ENCODE assay signal across 15 cellular contexts in the genomic region with DNA sequence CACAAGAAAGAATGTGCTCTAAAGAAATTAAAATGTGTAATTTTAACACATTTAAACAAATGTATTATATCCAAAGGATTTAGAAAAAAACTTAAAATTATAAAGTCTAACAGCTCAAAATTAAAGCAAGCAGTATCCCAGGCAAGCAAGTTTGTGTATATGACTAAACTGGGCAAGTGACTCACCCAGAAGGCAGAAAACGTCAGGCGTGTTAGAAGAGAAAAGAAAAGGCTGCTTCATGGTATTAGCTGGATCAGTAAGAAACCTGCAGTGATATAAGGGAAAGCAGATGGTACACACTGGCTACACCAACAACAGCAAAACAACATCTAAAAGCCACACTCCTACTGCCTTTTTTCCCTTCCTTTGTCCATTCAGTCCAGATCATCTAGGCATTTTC.
A peak's percentile ranks its signal among the peaks of the same experiment; 100 is the strongest.
DNase-seq lines count a peak whose midpoint lies in the region; ATAC-seq and TF ChIP-seq lines count a peak whose summit lies in the region.
"Had no signal": no experiment of that assay in that cellular context is flagged by ENCODE, and none has a peak within 500 bp of the region (broad histone marks: within the 10 kb centered on the region; RNA-seq: fewer than 3 reads in every experiment).

No MANE protein-coding gene starts in this region.

- H3K79me2 ChIP-seq in H9 (ENCODE audit: insufficient read depth, low read length) (no peaks in the 10 kb centered on the region), fibroblast of lung (ENCODE audit: control insufficient read depth, insufficient read depth, low read length) (no peaks in the 10 kb centered on the region)

- H3K36me3 Mint-ChIP-seq in H9 (ENCODE audit: insufficient read depth in 1 of 3, low read depth in 3 of 3), result no peaks in the 10 kb centered on the region

- no peaks in the 10 kb centered on the region for H3K27me3 Mint-ChIP-seq in H9 (ENCODE audit: low read depth)
- H3K27me3 Mint-ChIP-seq: activated T-helper 17 cell treated with anti-CD3 and anti-CD28 coated beads, Interleukin-2, amount 50 U/mL, for 72 hours; effector memory CD8-positive, alpha-beta T cell had no signal

- H3T11ph ChIP-seq in H9 (ENCODE audit: low read length), result no peak overlapping the region

- no peaks in the 10 kb centered on the region for H3K36me3 ChIP-seq in fibroblast of lung (ENCODE audit: control insufficient read depth, insufficient read depth, low read length)

- peak overlapping the region in 2 of 3 experiments; percentile 19 to 24; a peak in 2 of 7 replicates for H3K27ac Mint-ChIP-seq in H9
- H3K27ac Mint-ChIP-seq: activated T-helper 17 cell treated with anti-CD3 and anti-CD28 coated beads, Interleukin-2, amount 50 U/mL, for 72 hours; effector memory CD8-positive, alpha-beta T cell had no signal

- H3K9ac ChIP-seq in H9 (ENCODE audit: extremely low read depth, insufficient read length, low read length), result no peak overlapping the region
- no peak overlapping the region for H3K9ac ChIP-seq in fibroblast of lung (ENCODE audit: insufficient read depth, low read length)

- CTCF ChIA-PET in RWPE1 (lab: Yijun Ruan, JAX), result no interaction called here

- no peak overlapping the region for H4K5ac ChIP-seq in H9 (ENCODE audit: insufficient read length, low read depth, low read length)

- H2AFZ ChIP-seq in H9 (ENCODE audit: low read length) (no peak overlapping the region), fibroblast of lung (ENCODE audit: low read length) (no peak overlapping the region)

- no peak overlapping the region for H3K18ac ChIP-seq in H9 (ENCODE audit: insufficient read length, low read depth, low read length)

- no peak overlapping the region for H4K91ac ChIP-seq in H9 (ENCODE audit: insufficient read length, low read depth, low read length)

- H3K9me3 Mint-ChIP-seq in H9, result no peaks in the 10 kb centered on the region

- no peak overlapping the region for H2AK5ac ChIP-seq in H9 (ENCODE audit: insufficient read length, low read length)

- H3K27ac ChIP-seq in H9 (ENCODE audit: insufficient read length, low read depth, low read length), result no peak overlapping the region
- H3K27ac ChIP-seq in RWPE1, result no peak overlapping the region
- H3K27ac ChIP-seq in fibroblast of lung (ENCODE audit: insufficient read depth, low read length), result no peak overlapping the region

- H4K20me1 ChIP-seq in H9 (ENCODE audit: control insufficient read depth, insufficient read depth, insufficient read length), result no peaks in the 10 kb centered on the region
- H4K20me1 ChIP-seq in fibroblast of lung (ENCODE audit: control insufficient read depth, extremely low read depth, insufficient read depth, low read length), result no peaks in the 10 kb centered on the region

- H4K8ac ChIP-seq in H9 (replicated peaks; ENCODE audit: insufficient read length, low read depth, low read length), result no peak overlapping the region

- H3K9me3 ChIP-seq in H9 (ENCODE audit: control insufficient read depth, low read depth, low read length), result no peaks in the 10 kb centered on the region
- no peaks in the 10 kb centered on the region for H3K9me3 ChIP-seq in fibroblast of lung (ENCODE audit: control insufficient read depth, insufficient read depth, low read depth, low read length)

- no peak for TF ChIP-seq CTCF in H9 (conservative IDR thresholded peaks at IDR 0.05)
- no peak for TF ChIP-seq CTCF in RWPE1 (conservative IDR thresholded peaks at IDR 0.05; ENCODE audit: low read depth)
- TF ChIP-seq CTCF in fibroblast of lung (conservative IDR thresholded peaks at IDR 0.05 in 1 of 2, IDR thresholded peaks at IDR 0.05 in 1 of 2; ENCODE audit: low read depth in 1 of 2, low read length in 2 of 2), result no peak

- no peaks in the 10 kb centered on the region for H3K4me1 Mint-ChIP-seq in H9
- H3K4me1 Mint-ChIP-seq: activated T-helper 17 cell treated with anti-CD3 and anti-CD28 coated beads, Interleukin-2, amount 50 U/mL, for 72 hours had no signal

- no peaks in the 10 kb centered on the region for H3K23me2 ChIP-seq in H9 (ENCODE audit: insufficient read length, low read depth, low read length, poor library complexity, severe bottlenecking)

- H3K4me3 ChIP-seq in fibroblast of lung (replicated peaks in 1 of 4; ENCODE audit: control extremely low read depth in 1 of 4, insufficient read depth in 1 of 4, low read depth in 3 of 4, low read length in 4 of 4), result no peak overlapping the region

- no peak overlapping the region for H3K4me3 Mint-ChIP-seq in H9
- H3K4me3 Mint-ChIP-seq: activated T-helper 17 cell treated with anti-CD3 and anti-CD28 coated beads, Interleukin-2, amount 50 U/mL, for 72 hours; effector memory CD8-positive, alpha-beta T cell had no signal

- H3K14ac ChIP-seq in H9 (ENCODE audit: insufficient read depth, low read length), result no peak overlapping the region

- no peak overlapping the region for H2BK120ac ChIP-seq in H9 (ENCODE audit: low read depth, low read length, poor library complexity, severe bottlenecking)

- no peak overlapping the region for H2BK12ac ChIP-seq in H9 (ENCODE audit: insufficient read length, low read depth, low read length)

- no CpG with 5 or more reads among the region's 2 CpGs for WGBS in H9 (ENCODE audit: extremely low coverage, insufficient read length, low lambda C conversion rate)

- ATAC-seq in GM19463 (IDR thresholded peaks at IDR 0.05; ENCODE audit: unreplicated experiment), result no peak
- ATAC-seq: activated T-helper 17 cell treated with anti-CD3 and anti-CD28 coated beads, Interleukin-2, amount 50 U/mL, for 72 hours; effector memory CD8-positive, alpha-beta T cell; left cardiac atrium had no signal

- no peak overlapping the region for H2BK5ac ChIP-seq in H9 (ENCODE audit: insufficient read length, low read length)

- H2BK15ac ChIP-seq in H9 (ENCODE audit: low read depth, low read length), result no peak overlapping the region

- H3K27me3 ChIP-seq in H9 (ENCODE audit: insufficient read depth, low read length) (no peaks in the 10 kb centered on the region), fibroblast of lung (ENCODE audit: control insufficient read depth, insufficient read depth, low read length) (no peaks in the 10 kb centered on the region)

- H3K4me1 ChIP-seq in H9 (ENCODE audit: insufficient read depth, low read length) (no peaks in the 10 kb centered on the region), fibroblast of lung (ENCODE audit: control insufficient read depth, extremely low read depth, insufficient read depth, low read length) (no peaks in the 10 kb centered on the region)

- H2BK20ac ChIP-seq in H9 (ENCODE audit: low read depth, low read length, poor library complexity, severe bottlenecking), result no peak overlapping the region

- H3K4me2 ChIP-seq in H9 (ENCODE audit: insufficient read depth, insufficient read length, low read length), result no peak overlapping the region
- no peak overlapping the region for H3K4me2 ChIP-seq in fibroblast of lung (ENCODE audit: extremely low read depth, insufficient read depth, low read length)

- POLR2A ChIA-PET in RWPE1 (lab: Yijun Ruan, JAX; ENCODE audit: low non-redundant PET), result no interaction called here

- H3K79me1 ChIP-seq in H9 (ENCODE audit: insufficient read depth, low read depth, low read length, poor library complexity, severe bottlenecking), result no peaks in the 10 kb centered on the region

- no peak overlapping the region for H3K4ac ChIP-seq in H9 (ENCODE audit: low read depth, low read length)

- DNase-seq in H9, result no peak
- peak; percentile 4 for DNase-seq in RWPE1 (ENCODE audit: low spot score)
- DNase-seq in fibroblast of lung (ENCODE audit: low read depth in 2 of 2), result peak; percentile 67 to 71
- peak; percentile 12 for DNase-seq in renal cortical epithelial cell (ENCODE audit: low read depth)
- DNase-seq in NCI-H774 (lab: John Stamatoyannopoulos, UW), result no peak
- DNase-seq in DMS153 (lab: John Stamatoyannopoulos, UW), result no peak
- DNase-seq: activated CD4-positive, alpha-beta T cell treated with anti-CD3 and anti-CD28 coated beads, Interleukin-2, amount 50 U/mL, for 48 hours; effector memory CD8-positive, alpha-beta T cell; KBM-7; left cardiac atrium; NCI-H1436; NCI-H524 treated with DMSO at 0.1 percent for 48 hours; SHP77 treated with DMSO at 0.1 percent for 48 hours had no signal

- no peak overlapping the region for H3K56ac ChIP-seq in H9 (ENCODE audit: insufficient read length, low read depth, low read length)

- H3K23ac ChIP-seq in H9 (ENCODE audit: insufficient read length, low read depth, low read length), result no peak overlapping the region

Comparison
In these comparisons a context has a peak if more than half of its experiments do, and no peak if none do; other contexts are left out.
1. DNase-seq: peak in RWPE1 (single experiment), fibroblast of lung (2 of 2) and renal cortical epithelial cell (single experiment); none in H9 (single experiment), NCI-H774 (single experiment) and DMS153 (single experiment).